In the genomic region with DNA sequence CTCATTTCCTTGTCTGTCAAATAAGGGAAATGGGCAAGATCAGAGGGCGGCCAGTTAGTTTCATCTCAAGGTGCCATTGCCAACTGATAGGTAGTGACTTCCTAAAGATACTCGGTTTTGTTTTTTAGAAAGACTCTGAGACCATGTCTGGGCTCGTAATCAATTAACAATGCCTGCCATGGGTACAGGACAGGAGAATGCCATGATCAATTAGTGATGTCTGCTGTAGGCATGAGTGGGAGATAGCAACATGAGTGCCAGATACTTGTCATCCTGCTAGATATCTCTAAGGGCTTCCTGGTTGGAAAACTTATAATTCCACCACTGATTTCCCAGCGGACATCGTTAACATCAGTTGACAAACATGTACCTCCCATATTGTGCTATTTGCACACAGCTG, we compare ENCODE assay signal across 23 cellular contexts.
"Had no signal": no experiment of that assay in that cellular context is flagged by ENCODE, and none has a peak within 500 bp of the region (broad histone marks: within the 10 kb centered on the region; RNA-seq: fewer than 3 reads in every experiment).

No MANE protein-coding gene starts in this region.

- H3K4me1 Mint-ChIP-seq: central memory CD8-positive, alpha-beta T cell; immature natural killer cell had no signal

- H3K27ac ChIP-seq: adrenal gland, dorsolateral prefrontal cortex, left lung, psoas muscle, right atrium auricular region, thyroid gland had no signal

- DNase-seq: activated CD8-positive, alpha-beta memory T cell treated with anti-CD3 and anti-CD28 coated beads for 24 hours; activated CD8-positive, alpha-beta memory T cell treated with anti-CD3 and anti-CD28 coated beads, Interleukin-2, amount 50 U/mL, for 4 hours; activated naive CD4-positive, alpha-beta T cell; activated T-cell treated with anti-CD3 and anti-CD28 coated beads, Interleukin-2, amount 50 U/mL, for 24 hours; adrenal gland; effector memory CD8-positive, alpha-beta T cell; immature natural killer cell; kidney glomerular epithelial cell; left lung; stimulated activated CD4-positive, alpha-beta T cell treated with anti-CD3 and anti-CD28 coated beads, Interleukin-12 subunit alpha, Interleukin-12 subunit beta, amount 100 ng/mL, for 4 hours; stimulated activated CD4-positive, alpha-beta T cell treated with anti-CD3 and anti-CD28 coated beads, Interleukin-4, amount 100 ng/mL, for 4 hours; stimulated activated naive CD8-positive, alpha-beta T cell treated with anti-CD3 and anti-CD28 coated beads, Interleukin-15, Interleukin-2, amounts not matched to agents 100 U/mL and 50 U/mL, for 24 hours; T-helper 9 cell; thyroid gland had no signal

- H3K36me3 ChIP-seq: adrenal gland, left lung, right atrium auricular region, thyroid gland had no signal

- H3K27me3 Mint-ChIP-seq: activated naive CD8-positive, alpha-beta T cell; activated T-cell treated with anti-CD3 and anti-CD28 coated beads, Interleukin-2, amount 50 U/mL, for 24 hours; naive thymus-derived CD8-positive, alpha-beta T cell had no signal

- H3K27me3 ChIP-seq: adrenal gland, dorsolateral prefrontal cortex, left lung, right atrium auricular region, thyroid gland had no signal

- H3K27ac Mint-ChIP-seq: activated naive CD8-positive, alpha-beta T cell; activated T-cell treated with anti-CD3 and anti-CD28 coated beads, Interleukin-2, amount 50 U/mL, for 24 hours; activated T-helper 2 cell treated with anti-CD3 and anti-CD28 coated beads, Interferon-gamma antibody, Interleukin-2, Interleukin-4, amounts not matched to agents 10 μg/mL and 5 μg/mL and 100 μg/mL, durations not matched to agents 14 hours and 24 hours and 36 hours; effector memory CD8-positive, alpha-beta T cell; WTC11 had no signal

- H3K36me3 Mint-ChIP-seq: activated naive CD8-positive, alpha-beta T cell; immature natural killer cell; naive thymus-derived CD8-positive, alpha-beta T cell; WTC11 had no signal

- ATAC-seq: effector memory CD8-positive, alpha-beta T cell; psoas muscle; stimulated activated naive CD8-positive, alpha-beta T cell treated with anti-CD3 and anti-CD28 coated beads, Interleukin-15, Interleukin-2, amounts not matched to agents 100 U/mL and 50 U/mL, for 24 hours; WTC11 had no signal

- H3K4me3 ChIP-seq: adrenal gland, dorsolateral prefrontal cortex, left lung, lung, psoas muscle, right atrium auricular region, thyroid gland had no signal

- H3K9me3 ChIP-seq: adrenal gland, left lung, psoas muscle, right atrium auricular region, thyroid gland had no signal

- H3K9me3 Mint-ChIP-seq: activated T-cell treated with anti-CD3 and anti-CD28 coated beads, Interleukin-2, amount 50 U/mL, for 24 hours; activated T-helper 2 cell treated with anti-CD3 and anti-CD28 coated beads, Interferon-gamma antibody, Interleukin-2, Interleukin-4, amounts not matched to agents 10 μg/mL and 5 μg/mL and 100 μg/mL, durations not matched to agents 14 hours and 24 hours and 36 hours; central memory CD8-positive, alpha-beta T cell; effector memory CD8-positive, alpha-beta T cell; immature natural killer cell; naive thymus-derived CD8-positive, alpha-beta T cell; WTC11 had no signal

- H3K4me1 ChIP-seq: adrenal gland had no signal

- H3K4me3 Mint-ChIP-seq: activated naive CD8-positive, alpha-beta T cell; activated T-cell treated with anti-CD3 and anti-CD28 coated beads, Interleukin-2, amount 50 U/mL, for 24 hours; central memory CD8-positive, alpha-beta T cell; effector memory CD8-positive, alpha-beta T cell; immature natural killer cell; naive thymus-derived CD8-positive, alpha-beta T cell; WTC11 had no signal
